In genomic region chr6:7175463-7175862, GRCh38 we compare ENCODE assay signal across 1 cellular context.
TF ChIP-seq lines count a peak whose summit lies in the region.

No MANE protein-coding gene starts in this region.

TF ChIP-seq in K562, 482 proteins besides CTCF, POLR2A, EP300 and RAD21 (continued from another document):
- TF ChIP-seq MTA1 (IDR thresholded peaks at IDR 0.05; ENCODE audit: borderline replicate concordance) = no peak
TF ChIP-seq in K562: peak in this region for 2.
